8 cellular contexts compared by ENCODE assay signal in genomic region chr7:69782917-69783684, GRCh38.
DNase-seq lines count a peak whose midpoint lies in the region; ATAC-seq and TF ChIP-seq lines count a peak whose summit lies in the region.
"Had no signal": no experiment of that assay in that cellular context is flagged by ENCODE, and none has a peak within 500 bp of the region (broad histone marks: within the 10 kb centered on the region; RNA-seq: fewer than 3 reads in every experiment).

No MANE protein-coding gene starts in this region.

- no peak overlapping the region for H3K4me3 Mint-ChIP-seq in stimulated activated effector memory CD8-positive, alpha-beta T cell treated with anti-CD3 and anti-CD28 coated beads, Interleukin-12 subunit alpha, Interleukin-12 subunit beta, amount 100 ng/mL, for 72 hours

- TF ChIP-seq CTCF in body of pancreas (IDR thresholded peaks at IDR 0.05) (no peak), testis (IDR thresholded peaks at IDR 0.05) (no peak)

- H3K36me3 ChIP-seq in body of pancreas (replicated peaks in 1 of 2; ENCODE audit: insufficient read depth in 1 of 2, low read depth in 2 of 2) (no peaks in the 10 kb centered on the region), testis (ENCODE audit: low read depth, missing control alignments) (no peaks in the 10 kb centered on the region)

- no peak overlapping the region for H3K27ac Mint-ChIP-seq in stimulated activated effector memory CD8-positive, alpha-beta T cell treated with anti-CD3 and anti-CD28 coated beads, Interleukin-12 subunit alpha, Interleukin-12 subunit beta, amount 100 ng/mL, for 72 hours

- no peaks in the 10 kb centered on the region for H3K36me3 Mint-ChIP-seq in stimulated activated effector memory CD8-positive, alpha-beta T cell treated with anti-CD3 and anti-CD28 coated beads, Interleukin-12 subunit alpha, Interleukin-12 subunit beta, amount 100 ng/mL, for 72 hours

- DNase-seq in NCI-H2029 (lab: John Stamatoyannopoulos, UW) (peak; percentile 63), body of pancreas (peak in 3 of 4 donors; percentile 25 to 41 (median 35)), hippocampal formation (lab: John Stamatoyannopoulos, UW) (peak; percentile 16 to 34), testis (peak; percentile 74), iPS-NIHi11 (ENCODE audit: low spot score) (no peak)
- no peak for DNase-seq in stimulated activated effector memory CD8-positive, alpha-beta T cell treated with anti-CD3 and anti-CD28 coated beads, Interleukin-12 subunit alpha, Interleukin-12 subunit beta, amount 100 ng/mL, for 72 hours (ENCODE audit: low spot score in 2 of 2)

- no peaks in the 10 kb centered on the region for H3K27me3 ChIP-seq in body of pancreas
- H3K27me3 ChIP-seq in testis, result no peaks in the 10 kb centered on the region

- intact Hi-C loops in body of pancreas (cut with DNase I) (no loop called here), testis (cut with DNase I; ENCODE audit: low total_unique reads) (no loop called here)

- H3K4me1 ChIP-seq in body of pancreas (no peaks in the 10 kb centered on the region), testis (peaks cover 15% of the 10 kb centered on the region)

- TF ChIP-seq POLR2A in body of pancreas (IDR thresholded peaks at IDR 0.05) (no peak), testis (IDR thresholded peaks at IDR 0.05) (no peak)

- ATAC-seq in body of pancreas, result no peak
- no peak for ATAC-seq in stimulated activated effector memory CD8-positive, alpha-beta T cell treated with anti-CD3 and anti-CD28 coated beads, Interleukin-12 subunit alpha, Interleukin-12 subunit beta, amount 100 ng/mL, for 72 hours
- ATAC-seq in GM21723 (IDR thresholded peaks at IDR 0.05; ENCODE audit: unreplicated experiment), result no peak
- ATAC-seq: HepG2 had no signal

- H3K27ac ChIP-seq in body of pancreas, result no peak overlapping the region
- H3K27ac ChIP-seq in testis, result no peak overlapping the region

- H3K9me3 Mint-ChIP-seq in stimulated activated effector memory CD8-positive, alpha-beta T cell treated with anti-CD3 and anti-CD28 coated beads, Interleukin-12 subunit alpha, Interleukin-12 subunit beta, amount 100 ng/mL, for 72 hours, result no peaks in the 10 kb centered on the region

- H3K9me3 ChIP-seq in body of pancreas (no peaks in the 10 kb centered on the region), testis (no peaks in the 10 kb centered on the region)

- WGBS in body of pancreas, 2 donors, result 73 to 76% methylated on average over 7 of the region's 7 CpGs
- 55 to 59% methylated on average over 7 of the region's 7 CpGs for WGBS in testis, 2 donors

- H3K4me3 ChIP-seq in body of pancreas (no peak overlapping the region), testis (no peak overlapping the region)

- H3K4me1 Mint-ChIP-seq in stimulated activated effector memory CD8-positive, alpha-beta T cell treated with anti-CD3 and anti-CD28 coated beads, Interleukin-12 subunit alpha, Interleukin-12 subunit beta, amount 100 ng/mL, for 72 hours, result no peaks in the 10 kb centered on the region

Comparison
In these comparisons a context has a peak if more than half of its experiments do, and no peak if none do; other contexts are left out.
1. DNase-seq: peak in NCI-H2029 (single experiment), body of pancreas (3 of 4), hippocampal formation (2 of 2) and testis (single experiment); none in stimulated activated effector memory CD8-positive, alpha-beta T cell treated with anti-CD3 and anti-CD28 coated beads, Interleukin-12 subunit alpha, Interleukin-12 subunit beta, amount 100 ng/mL, for 72 hours (0 of 2) and iPS-NIHi11 (single experiment).